Comparison of ENCODE assay signal across 19 cellular contexts in the genomic region with DNA sequence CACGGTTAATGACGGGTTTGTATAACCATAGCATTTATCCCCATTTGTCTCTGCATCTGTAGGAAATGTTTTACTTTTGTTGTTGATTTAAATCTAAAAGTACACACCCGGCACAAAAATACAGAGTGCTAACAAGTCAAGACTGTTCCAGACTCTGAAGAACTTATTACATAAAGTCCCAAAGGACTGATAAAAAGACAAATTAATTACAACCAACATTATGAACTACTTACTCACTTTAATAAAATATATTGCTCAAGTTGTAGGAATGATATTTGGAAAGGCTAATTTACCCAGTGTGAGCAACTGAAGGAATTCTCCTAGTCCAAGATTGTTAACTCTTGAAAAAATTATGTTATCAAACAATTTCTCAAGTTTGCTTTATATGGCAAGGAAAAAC.
"Had no signal": no experiment of that assay in that cellular context is flagged by ENCODE, and none has a peak within 500 bp of the region (broad histone marks: within the 10 kb centered on the region; RNA-seq: fewer than 3 reads in every experiment).

No MANE protein-coding gene starts in this region.

- FAIRE-seq: bronchial epithelial cell had no signal

- H3K9me3 ChIP-seq: lower lobe of right lung, psoas muscle, thyroid gland had no signal

- ATAC-seq: activated CD8-positive, alpha-beta T cell treated with anti-CD3 and anti-CD28 coated beads, Interleukin-2, amount 10 ng/mL, durations not matched to agents 7 days and 5 days; esophagus mucosa; lower lobe of right lung; psoas muscle; stimulated activated naive CD8-positive, alpha-beta T cell treated with anti-CD3 and anti-CD28 coated beads, Interleukin-15, amount 100 ng/mL, for 72 hours had no signal

- H3K27me3 ChIP-seq: thyroid gland had no signal

- H3K27ac ChIP-seq: lower lobe of right lung, psoas muscle, thyroid gland had no signal

- H3K4me3 ChIP-seq: lower lobe of right lung, psoas muscle, thyroid gland had no signal

- DNase-seq: activated CD4-positive, alpha-beta T cell treated with anti-CD3 and anti-CD28 coated beads, Interleukin-2, amount 10 ng/mL, durations not matched to agents 24 days and 14 days; activated CD4-positive, CD25-positive, alpha-beta regulatory T cell; activated CD8-positive, alpha-beta memory T cell treated with anti-CD3 and anti-CD28 coated beads, Interleukin-2, amount 50 U/mL, for 4 hours; activated CD8-positive, alpha-beta T cell treated with anti-CD3 and anti-CD28 coated beads, Interleukin-2, amount 10 ng/mL, durations not matched to agents 7 days and 5 days; activated gamma-delta T cell treated with Interleukin-2 at 50 U/mL for 16 hours; activated naive CD8-positive, alpha-beta T cell treated with anti-CD3 and anti-CD28 coated beads for 36 hours; activated T-cell treated with anti-CD3 and anti-CD28 coated beads, Interleukin-2, amount 50 U/mL, for 48 hours; aorta; endodermal cell; glutamatergic neuron; kidney glomerular epithelial cell; lower lobe of right lung; psoas muscle; stimulated activated CD4-positive, alpha-beta T cell treated with anti-CD3 and anti-CD28 coated beads, Interleukin-1b, Interleukin-23, amount 100 ng/mL, for 48 hours; stimulated activated naive CD8-positive, alpha-beta T cell treated with anti-CD3 and anti-CD28 coated beads, Interleukin-15, amount 100 ng/mL, for 72 hours; SW 1271; thyroid gland had no signal

- H3K36me3 ChIP-seq: lower lobe of right lung, thyroid gland had no signal
